8 cellular contexts compared by ENCODE assay signal in genomic region chr13:99916366-99917103, GRCh38.
A peak's percentile ranks its signal among the peaks of the same experiment; 100 is the strongest.
DNase-seq lines count a peak whose midpoint lies in the region; ATAC-seq and TF ChIP-seq lines count a peak whose summit lies in the region.

No MANE protein-coding gene starts in this region.

- H3K27me3 Mint-ChIP-seq in stimulated activated naive CD8-positive, alpha-beta T cell treated with anti-CD3 and anti-CD28 coated beads, Interleukin-15, amount 100 ng/mL, for 72 hours = peaks cover 62% of the 10 kb centered on the region

- peak overlapping the region in 1 of 2 donors; percentile 6 for H3K27ac Mint-ChIP-seq in stimulated activated naive CD8-positive, alpha-beta T cell treated with anti-CD3 and anti-CD28 coated beads, Interleukin-15, amount 100 ng/mL, for 72 hours

- peak; percentile 75 for ATAC-seq in stimulated activated naive CD8-positive, alpha-beta T cell treated with anti-CD3 and anti-CD28 coated beads, Interleukin-15, amount 100 ng/mL, for 72 hours
- ATAC-seq in stimulated activated naive CD8-positive, alpha-beta T cell treated with anti-CD3 and anti-CD28 coated beads, Interleukin-15, Interleukin-2, amounts not matched to agents 100 U/mL and 50 U/mL, for 24 hours = no peak

- no peaks in the 10 kb centered on the region for H3K36me3 ChIP-seq in SU-DHL-6 (ENCODE audit: low read length)

- no peaks in the 10 kb centered on the region for H3K9me3 Mint-ChIP-seq in stimulated activated naive CD8-positive, alpha-beta T cell treated with anti-CD3 and anti-CD28 coated beads, Interleukin-15, amount 100 ng/mL, for 72 hours

- no peaks in the 10 kb centered on the region for H3F3A ChIP-seq in SU-DHL-6 (ENCODE audit: insufficient read depth)

- H3K9ac ChIP-seq in SU-DHL-6 (ENCODE audit: low read length) = no peak overlapping the region

- H3K27me3 ChIP-seq in SU-DHL-6 (ENCODE audit: low read length) = no peaks in the 10 kb centered on the region

- no peaks in the 10 kb centered on the region for H3K79me2 ChIP-seq in SU-DHL-6 (ENCODE audit: insufficient read depth, low read length)

- no peaks in the 10 kb centered on the region for H3K9me2 ChIP-seq in SU-DHL-6 (replicated peaks; ENCODE audit: insufficient read depth, low read length)

- TF ChIP-seq CTCF in HFF-Myc (IDR thresholded peaks at IDR 0.05; ENCODE audit: low read depth, low read length, missing control alignments) = peak; percentile 89
- peak; percentile 89 for TF ChIP-seq CTCF in SU-DHL-6 (IDR thresholded peaks at IDR 0.05; ENCODE audit: insufficient read depth, low read length, poor library complexity, severe bottlenecking)
- peak; percentile 99 for TF ChIP-seq CTCF in fibroblast of mammary gland (conservative IDR thresholded peaks at IDR 0.05; ENCODE audit: control insufficient read depth, insufficient read depth, low read depth, low read length)

- no peaks in the 10 kb centered on the region for H3K9me3 ChIP-seq in SU-DHL-6 (ENCODE audit: insufficient read depth, low read length)

- no peak overlapping the region for H3K4me3 Mint-ChIP-seq in stimulated activated naive CD8-positive, alpha-beta T cell treated with anti-CD3 and anti-CD28 coated beads, Interleukin-15, amount 100 ng/mL, for 72 hours

- H3K4me2 ChIP-seq in SU-DHL-6 (ENCODE audit: low read depth, low read length, poor library complexity, severe bottlenecking) = no peak overlapping the region

- no peak overlapping the region for H2AFZ ChIP-seq in SU-DHL-6 (ENCODE audit: low read depth, low read length, severe bottlenecking)

- H3K4me1 Mint-ChIP-seq in stimulated activated naive CD8-positive, alpha-beta T cell treated with anti-CD3 and anti-CD28 coated beads, Interleukin-15, amount 100 ng/mL, for 72 hours = peaks cover 17% of the 10 kb centered on the region

- H3K27ac ChIP-seq in SU-DHL-6 (ENCODE audit: low read depth, low read length) = no peak overlapping the region

- H3K4me3 ChIP-seq in HFF-Myc (replicated peaks; ENCODE audit: low read depth, low read length) = no peak overlapping the region
- no peak overlapping the region for H3K4me3 ChIP-seq in SU-DHL-6 (ENCODE audit: insufficient read depth, low read length, poor library complexity, severe bottlenecking)
- no peak overlapping the region for H3K4me3 ChIP-seq in fibroblast of mammary gland (ENCODE audit: control insufficient read depth, low read depth, low read length)

- DNase-seq in stimulated activated naive CD8-positive, alpha-beta T cell treated with anti-CD3 and anti-CD28 coated beads, Interleukin-15, amount 100 ng/mL, for 72 hours = peak in 1 of 2 donors; percentile 24
- DNase-seq in stimulated activated naive CD8-positive, alpha-beta T cell treated with anti-CD3 and anti-CD28 coated beads, Interleukin-15, Interleukin-2, amounts not matched to agents 100 U/mL and 50 U/mL, for 24 hours = no peak
- DNase-seq in HFF-Myc (ENCODE audit: extremely low read depth, low read depth) (peak; percentile 52), NCI-H1105 (lab: John Stamatoyannopoulos, UW) (peak; percentile 26), fibroblast of mammary gland (ENCODE audit: low read depth) (peak; percentile 76), non-pigmented ciliary epithelial cell (ENCODE audit: low read depth) (peak; percentile 55)
- no peak for DNase-seq in stimulated activated CD4-positive, alpha-beta T cell treated with anti-CD3 and anti-CD28 coated beads, Interleukin-12 subunit alpha, Interleukin-12 subunit beta, amount 100 ng/mL, for 4 hours

- H4K20me1 ChIP-seq in SU-DHL-6 (ENCODE audit: low read depth, low read length) = no peaks in the 10 kb centered on the region

Comparison
In these comparisons a context has a peak if more than half of its experiments do, and no peak if none do; other contexts are left out.
1. DNase-seq: peak in HFF-Myc (single experiment), NCI-H1105 (single experiment), fibroblast of mammary gland (single experiment) and non-pigmented ciliary epithelial cell (single experiment); none in stimulated activated naive CD8-positive, alpha-beta T cell treated with anti-CD3 and anti-CD28 coated beads, Interleukin-15, Interleukin-2, amounts not matched to agents 100 U/mL and 50 U/mL, for 24 hours (single experiment) and stimulated activated CD4-positive, alpha-beta T cell treated with anti-CD3 and anti-CD28 coated beads, Interleukin-12 subunit alpha, Interleukin-12 subunit beta, amount 100 ng/mL, for 4 hours (single experiment).
2. Peak in every context shown above with its lines, with median percentiles within 50 percentile points of each other: CTCF ChIP-seq.